ENCODE assay signal across 1 cellular context in genomic region chr7:36287371-36288241, GRCh38.
A peak's percentile ranks its signal among the peaks of the same experiment; 100 is the strongest.
TF ChIP-seq lines count a peak whose summit lies in the region.

No MANE protein-coding gene starts in this region.

TF ChIP-seq in HepG2, 621 proteins besides CTCF, POLR2A, EP300 and RAD21 (continued from another document and continues in another):
- TF ChIP-seq, protein P1, sequence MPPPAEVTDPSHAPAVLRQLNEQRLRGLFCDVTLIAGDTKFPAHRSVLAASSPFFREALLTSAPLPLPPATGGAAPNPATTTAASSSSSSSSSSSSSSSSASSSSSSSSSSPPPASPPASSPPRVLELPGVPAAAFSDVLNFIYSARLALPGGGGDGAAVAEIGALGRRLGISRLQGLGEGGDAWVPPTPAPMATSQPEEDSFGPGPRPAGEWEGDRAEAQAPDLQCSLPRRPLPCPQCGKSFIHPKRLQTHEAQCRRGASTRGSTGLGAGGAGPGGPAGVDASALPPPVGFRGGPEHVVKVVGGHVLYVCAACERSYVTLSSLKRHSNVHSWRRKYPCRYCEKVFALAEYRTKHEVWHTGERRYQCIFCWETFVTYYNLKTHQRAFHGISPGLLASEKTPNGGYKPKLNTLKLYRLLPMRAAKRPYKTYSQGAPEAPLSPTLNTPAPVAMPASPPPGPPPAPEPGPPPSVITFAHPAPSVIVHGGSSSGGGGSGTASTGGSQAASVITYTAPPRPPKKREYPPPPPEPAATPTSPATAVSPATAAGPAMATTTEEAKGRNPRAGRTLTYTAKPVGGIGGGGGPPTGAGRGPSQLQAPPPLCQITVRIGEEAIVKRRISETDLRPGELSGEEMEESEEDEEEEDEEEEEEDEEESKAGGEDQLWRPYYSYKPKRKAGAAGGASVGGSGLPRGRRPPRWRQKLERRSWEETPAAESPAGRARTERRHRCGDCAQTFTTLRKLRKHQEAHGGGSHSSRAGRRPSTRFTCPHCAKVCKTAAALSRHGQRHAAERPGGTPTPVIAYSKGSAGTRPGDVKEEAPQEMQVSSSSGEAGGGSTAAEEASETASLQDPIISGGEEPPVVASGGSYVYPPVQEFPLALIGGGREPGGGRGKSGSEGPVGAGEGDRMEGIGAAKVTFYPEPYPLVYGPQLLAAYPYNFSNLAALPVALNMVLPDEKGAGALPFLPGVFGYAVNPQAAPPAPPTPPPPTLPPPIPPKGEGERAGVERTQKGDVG (CRISPR knock-in tag; IDR thresholded peaks at IDR 0.05; ENCODE audit: borderline replicate concordance) = peak; percentile 88; the same call in 1 of the 2 replicates
- TF ChIP-seq FOXA1 (IDR thresholded peaks at IDR 0.05) = peak; percentile 82
- TF ChIP-seq FOXA1 (CRISPR knock-in tag; IDR thresholded peaks at IDR 0.05) = peak; percentile 92
- no peak for TF ChIP-seq ZSCAN25 (CRISPR knock-in tag; IDR thresholded peaks at IDR 0.05)
- no peak for TF ChIP-seq CEBPZ (IDR thresholded peaks at IDR 0.05; ENCODE audit: low read length)
- peak; percentile 95 for TF ChIP-seq ERF (CRISPR knock-in tag; IDR thresholded peaks at IDR 0.05)
- 0 out of 2 replicates have a peak, but pooled peaks have one; percentile 33 for TF ChIP-seq ZFP82 (CRISPR knock-in tag; IDR thresholded peaks at IDR 0.05; ENCODE audit: borderline replicate concordance)
- TF ChIP-seq ZSCAN9 (CRISPR knock-in tag; IDR thresholded peaks at IDR 0.05; ENCODE audit: borderline replicate concordance) = peak; percentile 62; the same call in 1 of the 2 replicates
- TF ChIP-seq KDM4B (CRISPR knock-in tag; IDR thresholded peaks at IDR 0.05) = peak; percentile 74; the same call in 1 of the 2 replicates
- TF ChIP-seq CEBPG (CRISPR knock-in tag; IDR thresholded peaks at IDR 0.05) = peak; percentile 54; the same call in 1 of the 2 replicates
- TF ChIP-seq PHF8 (CRISPR knock-in tag; IDR thresholded peaks at IDR 0.05) = peak; percentile 43; the same call in 1 of the 2 replicates
- TF ChIP-seq SNAPC4 (CRISPR knock-in tag; IDR thresholded peaks at IDR 0.05) = 0 out of 2 replicates have a peak, but pooled peaks have one; percentile 60
- peak; percentile 99 for TF ChIP-seq RXRB (CRISPR knock-in tag; IDR thresholded peaks at IDR 0.05; ENCODE audit: borderline replicate concordance)
- TF ChIP-seq, protein P2, sequence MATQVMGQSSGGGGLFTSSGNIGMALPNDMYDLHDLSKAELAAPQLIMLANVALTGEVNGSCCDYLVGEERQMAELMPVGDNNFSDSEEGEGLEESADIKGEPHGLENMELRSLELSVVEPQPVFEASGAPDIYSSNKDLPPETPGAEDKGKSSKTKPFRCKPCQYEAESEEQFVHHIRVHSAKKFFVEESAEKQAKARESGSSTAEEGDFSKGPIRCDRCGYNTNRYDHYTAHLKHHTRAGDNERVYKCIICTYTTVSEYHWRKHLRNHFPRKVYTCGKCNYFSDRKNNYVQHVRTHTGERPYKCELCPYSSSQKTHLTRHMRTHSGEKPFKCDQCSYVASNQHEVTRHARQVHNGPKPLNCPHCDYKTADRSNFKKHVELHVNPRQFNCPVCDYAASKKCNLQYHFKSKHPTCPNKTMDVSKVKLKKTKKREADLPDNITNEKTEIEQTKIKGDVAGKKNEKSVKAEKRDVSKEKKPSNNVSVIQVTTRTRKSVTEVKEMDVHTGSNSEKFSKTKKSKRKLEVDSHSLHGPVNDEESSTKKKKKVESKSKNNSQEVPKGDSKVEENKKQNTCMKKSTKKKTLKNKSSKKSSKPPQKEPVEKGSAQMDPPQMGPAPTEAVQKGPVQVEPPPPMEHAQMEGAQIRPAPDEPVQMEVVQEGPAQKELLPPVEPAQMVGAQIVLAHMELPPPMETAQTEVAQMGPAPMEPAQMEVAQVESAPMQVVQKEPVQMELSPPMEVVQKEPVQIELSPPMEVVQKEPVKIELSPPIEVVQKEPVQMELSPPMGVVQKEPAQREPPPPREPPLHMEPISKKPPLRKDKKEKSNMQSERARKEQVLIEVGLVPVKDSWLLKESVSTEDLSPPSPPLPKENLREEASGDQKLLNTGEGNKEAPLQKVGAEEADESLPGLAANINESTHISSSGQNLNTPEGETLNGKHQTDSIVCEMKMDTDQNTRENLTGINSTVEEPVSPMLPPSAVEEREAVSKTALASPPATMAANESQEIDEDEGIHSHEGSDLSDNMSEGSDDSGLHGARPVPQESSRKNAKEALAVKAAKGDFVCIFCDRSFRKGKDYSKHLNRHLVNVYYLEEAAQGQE (IDR thresholded peaks at IDR 0.05; ENCODE audit: borderline replicate concordance in 1 of 2, low read depth in 1 of 2, low read length in 2 of 2) = peak in 1 of 2 experiments; percentile 52; a peak in 1 of 4 replicates
- no peak for TF ChIP-seq CCAR2 (optimal IDR thresholded peaks at IDR 0.05; ENCODE audit: low read depth, low read length)
- no peak for TF ChIP-seq SMAD9 (CRISPR knock-in tag; IDR thresholded peaks at IDR 0.05)
- TF ChIP-seq ZSCAN31 (CRISPR knock-in tag; IDR thresholded peaks at IDR 0.05; ENCODE audit: low read depth) = peak; percentile 60
- TF ChIP-seq ZC3H4 (CRISPR knock-in tag; IDR thresholded peaks at IDR 0.05; ENCODE audit: borderline replicate concordance) = no peak
- TF ChIP-seq GLI4 (CRISPR knock-in tag; IDR thresholded peaks at IDR 0.05; ENCODE audit: borderline replicate concordance) = no peak
- no peak for TF ChIP-seq ELK4 (CRISPR knock-in tag; IDR thresholded peaks at IDR 0.05; ENCODE audit: borderline replicate concordance)
- no peak for TF ChIP-seq U2AF2 (IDR thresholded peaks at IDR 0.05; ENCODE audit: low read depth, low read length)
- TF ChIP-seq CREB1 (IDR thresholded peaks at IDR 0.05) = no peak
- peak; percentile 38; the same call in 1 of the 2 replicates for TF ChIP-seq CREB1 (CRISPR knock-in tag; IDR thresholded peaks at IDR 0.05)
- TF ChIP-seq PRDM4 (CRISPR knock-in tag; IDR thresholded peaks at IDR 0.05; ENCODE audit: borderline replicate concordance) = no peak
- TF ChIP-seq PHF21A (CRISPR knock-in tag; IDR thresholded peaks at IDR 0.05) = peak; percentile 97
- TF ChIP-seq RNF2 (conservative IDR thresholded peaks at IDR 0.05; ENCODE audit: low read depth) = no peak
- no peak for TF ChIP-seq POLR2AphosphoS5 (IDR thresholded peaks at IDR 0.05; ENCODE audit: low read depth, low read length)
- peak; percentile 62; the same call in 1 of the 2 replicates for TF ChIP-seq STAT6 (CRISPR knock-in tag; IDR thresholded peaks at IDR 0.05; ENCODE audit: borderline replicate concordance)
- TF ChIP-seq GATAD2A (CRISPR knock-in tag; IDR thresholded peaks at IDR 0.05) = peak; percentile 93
- TF ChIP-seq TFDP2 (CRISPR knock-in tag; IDR thresholded peaks at IDR 0.05) = peak; percentile 25; the same call in 1 of the 2 replicates
- no peak for TF ChIP-seq ZNF484 (CRISPR knock-in tag; IDR thresholded peaks at IDR 0.05; ENCODE audit: borderline replicate concordance, low read depth)
- no peak for TF ChIP-seq ZNF660 (CRISPR knock-in tag; IDR thresholded peaks at IDR 0.05; ENCODE audit: borderline replicate concordance, low read depth)
- no peak for TF ChIP-seq ATF1 (CRISPR knock-in tag; IDR thresholded peaks at IDR 0.05)
